In the genomic region with DNA sequence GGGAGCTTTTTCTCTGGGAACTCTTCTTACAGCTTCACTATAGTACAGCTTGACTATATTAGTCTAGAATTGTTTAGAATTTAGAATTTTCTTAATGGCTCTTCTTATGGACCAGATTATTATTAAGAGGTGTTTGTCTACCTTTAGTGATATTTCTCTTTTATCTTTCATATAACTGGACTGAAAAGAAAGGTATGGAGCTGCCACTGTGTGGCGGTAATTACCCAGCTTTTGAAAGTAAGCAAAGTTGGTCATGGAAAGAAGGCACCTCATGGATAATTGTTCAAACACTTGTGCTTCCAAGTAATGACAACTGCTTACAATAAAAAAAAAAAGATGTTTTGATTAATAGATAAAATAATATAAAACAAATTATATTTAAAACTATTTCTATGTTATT, we compare ENCODE assay signal across 15 cellular contexts.
DNase-seq lines count a peak whose midpoint lies in the region; ATAC-seq, FAIRE-seq and TF ChIP-seq lines count a peak whose summit lies in the region.
"Had no signal": no experiment of that assay in that cellular context is flagged by ENCODE, and none has a peak within 500 bp of the region (broad histone marks: within the 10 kb centered on the region; RNA-seq: fewer than 3 reads in every experiment).

No MANE protein-coding gene starts in this region.

- TF ChIP-seq RAD21 in SK-N-SH (IDR thresholded peaks at IDR 0.05; ENCODE audit: low read length) (peak; percentile 73), H1 (IDR thresholded peaks at IDR 0.05 in 1 of 2, conservative IDR thresholded peaks at IDR 0.05 in 1 of 2; ENCODE audit: low read depth in 2 of 2, low read length in 2 of 2) (peak; percentile 79 to 81)

- no peak overlapping the region for H2BK120ac ChIP-seq in H1 (replicated peaks; ENCODE audit: low read depth, low read length)

- no peak for TF ChIP-seq POLR2A in H1 (IDR thresholded peaks at IDR 0.05; ENCODE audit: control extremely low read depth in 1 of 2, low read depth in 2 of 2, low read length in 2 of 2)

- H3K36me3 ChIP-seq in SK-N-SH (replicated peaks in 1 of 2; ENCODE audit: control insufficient read depth in 1 of 2, insufficient read depth in 2 of 2, low read length in 1 of 2) (no peaks in the 10 kb centered on the region), H1 (ENCODE audit: control insufficient read depth in 2 of 4, insufficient read depth in 4 of 4, low read length in 3 of 4) (no peaks in the 10 kb centered on the region), thoracic aorta (no peaks in the 10 kb centered on the region)
- H3K36me3 ChIP-seq: esophagus squamous epithelium had no signal

- no peak for DNase-seq in SK-N-SH
- peak; percentile 10 for DNase-seq in NCI-H146 treated with DMSO at 0.1 percent for 48 hours (lab: John Stamatoyannopoulos, UW; ENCODE audit: unreplicated experiment)
- no peak for DNase-seq in H1 (ENCODE audit: low read depth in 1 of 2, low spot score in 2 of 2)
- no peak for DNase-seq in thoracic aorta (ENCODE audit: low spot score)
- no peak for DNase-seq in activated CD4-positive, alpha-beta T cell treated with anti-CD3 and anti-CD28 coated beads, Interleukin-2, amount 50 U/mL, for 1 hour
- no peak for DNase-seq in KBM-7
- DNase-seq: activated naive CD4-positive, alpha-beta T cell treated with Interleukin-2 at 50 U/mL for 16 hours; caudate nucleus; esophagus squamous epithelium; Karpas-422; midbrain; stimulated activated naive CD4-positive, alpha-beta T cell; T-helper 2 cell had no signal

- no peak overlapping the region for H4K91ac ChIP-seq in H1 (replicated peaks; ENCODE audit: insufficient read length, low read length)

- H2AK5ac ChIP-seq in H1 (ENCODE audit: low read depth, low read length), result no peak overlapping the region

- no peak overlapping the region for H2BK5ac ChIP-seq in H1 (ENCODE audit: low read depth, low read length)

- TF ChIP-seq CTCF in SK-N-SH (IDR thresholded peaks at IDR 0.05) (no peak; the same call in 1 of the 2 replicates), H1 (IDR thresholded peaks at IDR 0.05; ENCODE audit: control extremely low read depth in 1 of 3, insufficient read depth in 1 of 3, low read depth in 1 of 3, low read length in 3 of 3) (peak in 2 of 3 experiments; percentile 28 to 45; a peak in 2 of 4 replicates), thoracic aorta (IDR thresholded peaks at IDR 0.05) (peak; percentile 21)

- no peak overlapping the region for H4K8ac ChIP-seq in H1 (ENCODE audit: extremely low read depth, insufficient read depth, low read length)

- H3K23ac ChIP-seq in H1 (ENCODE audit: insufficient read length), result no peak overlapping the region

- H3K9ac ChIP-seq in SK-N-SH (no peak overlapping the region), H1 (replicated peaks in 1 of 4; ENCODE audit: extremely low read depth in 1 of 4, low read depth in 3 of 4, low read length in 3 of 4) (no peak overlapping the region)

- no peaks in the 10 kb centered on the region for H3F3A ChIP-seq in SK-N-SH (replicated peaks; ENCODE audit: insufficient read depth)

- no peak overlapping the region for H3K4me2 ChIP-seq in SK-N-SH
- no peak overlapping the region for H3K4me2 ChIP-seq in H1 (ENCODE audit: insufficient read depth in 1 of 2, low read depth in 2 of 2, low read length in 2 of 2)

- POLR2A ChIA-PET in SK-N-SH (lab: Yijun Ruan, JAX), result no interaction called here
- POLR2A ChIA-PET in H1 (lab: Charles Lee; ENCODE audit: partially characterized antibody), result no interaction called here

- in situ Hi-C loops in KBM-7 (cut with MboI; ENCODE audit: low pct_unique_long_range_greater_than_20kb, low sequenced_read_pairs), result no loop called here

- H4K5ac ChIP-seq in H1 (ENCODE audit: insufficient read length, low read depth, low read length), result no peak overlapping the region

- no peak overlapping the region for H3K4ac ChIP-seq in H1 (replicated peaks; ENCODE audit: insufficient read length, low read depth, low read length)

- no peaks in the 10 kb centered on the region for H3K4me1 ChIP-seq in SK-N-SH (ENCODE audit: control insufficient read depth in 1 of 2, insufficient read depth in 2 of 2, low read depth in 1 of 2, low read length in 1 of 2)
- H3K4me1 ChIP-seq in H1 (replicated peaks in 1 of 4; ENCODE audit: control insufficient read depth in 3 of 4, insufficient read depth in 4 of 4, low read length in 3 of 4), result no peaks in the 10 kb centered on the region
- H3K4me1 ChIP-seq in thoracic aorta (ENCODE audit: control insufficient read depth in 1 of 2, low read depth in 2 of 2), result no peaks in the 10 kb centered on the region
- H3K4me1 ChIP-seq: esophagus squamous epithelium had no signal

- H3K27ac ChIP-seq in SK-N-SH (ENCODE audit: low read depth in 2 of 2, low read length in 1 of 2) (no peak overlapping the region), H1 (ENCODE audit: low read depth, low read length) (no peak overlapping the region), thoracic aorta (no peak overlapping the region)
- H3K27ac ChIP-seq: esophagus squamous epithelium had no signal

- H3K4me3 ChIP-seq in SK-N-SH (ENCODE audit: low read depth in 2 of 2, low read length in 1 of 2), result no peak overlapping the region
- no peak overlapping the region for H3K4me3 ChIP-seq in H1 (ENCODE audit: extremely low read depth in 1 of 4, insufficient read depth in 2 of 4, low read depth in 3 of 4, low read length in 4 of 4)
- H3K4me3 ChIP-seq in thoracic aorta, result no peak overlapping the region
- H3K4me3 ChIP-seq: esophagus squamous epithelium had no signal

- H3K23me2 ChIP-seq in H1 (ENCODE audit: low read depth, low read length), result no peaks in the 10 kb centered on the region

- H3K9me2 ChIP-seq in SK-N-SH, result 0 out of 2 replicates have a peak, but pooled peaks cover 6% of the 10 kb centered on the region

- no peak for FAIRE-seq in H1 (lab: Jason Lieb, UNC)

- no peaks in the 10 kb centered on the region for H4K20me1 ChIP-seq in SK-N-SH (ENCODE audit: insufficient read depth)
- no peaks in the 10 kb centered on the region for H4K20me1 ChIP-seq in H1 (replicated peaks in 1 of 2; ENCODE audit: control insufficient read depth in 1 of 2, insufficient read depth in 2 of 2, low read length in 2 of 2)

- ATAC-seq in SK-N-SH treated with all-trans-retinoic acid at 6 μM for 48 hours (no peak), thoracic aorta (ENCODE audit: insufficient number of reproducible peaks, low FRiP score, low read depth) (no peak), GM18498 (IDR thresholded peaks at IDR 0.05; ENCODE audit: unreplicated experiment) (no peak)

- no peaks in the 10 kb centered on the region for H3K79me2 ChIP-seq in SK-N-SH (ENCODE audit: insufficient read depth)
- no peaks in the 10 kb centered on the region for H3K79me2 ChIP-seq in H1 (ENCODE audit: control insufficient read depth in 1 of 2, insufficient read depth in 2 of 2, low read length in 2 of 2)

- TF ChIP-seq EP300 in SK-N-SH (IDR thresholded peaks at IDR 0.05; ENCODE audit: borderline replicate concordance in 1 of 2, low read depth in 1 of 2, low read length in 1 of 2) (no peak), H1 (IDR thresholded peaks at IDR 0.05; ENCODE audit: borderline replicate concordance in 1 of 2, low read depth in 2 of 2, low read length in 2 of 2) (no peak)

- H3K79me1 ChIP-seq in H1 (ENCODE audit: low read depth, low read length), result no peaks in the 10 kb centered on the region

- H2AFZ ChIP-seq in SK-N-SH (ENCODE audit: low read depth) (no peak overlapping the region), H1 (ENCODE audit: low read length) (no peak overlapping the region)

- no peak overlapping the region for H3K56ac ChIP-seq in H1 (replicated peaks; ENCODE audit: insufficient read length, low read depth, low read length)

- H3K27me3 ChIP-seq in SK-N-SH (ENCODE audit: insufficient read depth) (no peaks in the 10 kb centered on the region), H1 (replicated peaks in 1 of 4; ENCODE audit: control insufficient read depth in 3 of 4, extremely low read depth in 1 of 4, insufficient read depth in 3 of 4, low read length in 3 of 4) (no peaks in the 10 kb centered on the region), thoracic aorta (replicated peaks; ENCODE audit: insufficient read depth) (no peaks in the 10 kb centered on the region)
- H3K27me3 ChIP-seq: esophagus squamous epithelium had no signal

- H3K18ac ChIP-seq in H1 (ENCODE audit: extremely low read depth, low read length), result no peak overlapping the region

- H2BK20ac ChIP-seq in H1 (ENCODE audit: low read length), result no peak overlapping the region

- no peak overlapping the region for H3K14ac ChIP-seq in H1 (ENCODE audit: insufficient read length)

- H3K9me3 ChIP-seq in SK-N-SH (no peaks in the 10 kb centered on the region), H1 (ENCODE audit: insufficient read depth in 2 of 2, low read depth in 1 of 2, low read length in 1 of 2) (no peaks in the 10 kb centered on the region), thoracic aorta (no peaks in the 10 kb centered on the region)
- H3K9me3 ChIP-seq: esophagus squamous epithelium had no signal

- H2BK12ac ChIP-seq in H1 (ENCODE audit: low read depth, low read length), result no peak overlapping the region

- WGBS in SK-N-SH (ENCODE audit: low lambda C conversion rate), result 72% methylated on average over 1 of the region's 1 CpG
- 52% methylated on average over 1 of the region's 1 CpG; no CpG with 5 or more reads in 1 of the 2 experiments for WGBS in H1 (ENCODE audit: extremely low coverage in 1 of 2, insufficient coverage in 1 of 2, insufficient read length in 1 of 2, insufficient replicate concordance in 2 of 2, low coverage in 1 of 2, low lambda C conversion rate in 2 of 2, missing lambda C conversion rate in 1 of 2), 2 experiments

- H2BK15ac ChIP-seq in H1 (ENCODE audit: low read length), result no peak overlapping the region

- CTCF ChIA-PET in SK-N-SH (lab: Yijun Ruan, JAX) (interaction anchor here (0.7 to 2.8 kb wide), 8 partner anchors 9 to 1242 kb away, joined by 3 to 10 read pairs (median 3); no protein-coding TSS in a partner anchor), H1 (lab: Charles Lee; ENCODE audit: partially characterized antibody) (interaction anchor here (0.7 to 2.2 kb wide), 8 partner anchors 10 to 733 kb away, joined by 3 to 6 read pairs (median 3); no protein-coding TSS in a partner anchor)

TF ChIP-seq in SK-N-SH, 30 proteins besides CTCF, POLR2A, EP300 and RAD21 (continues in another document):
- TF ChIP-seq SMC3 (IDR thresholded peaks at IDR 0.05; ENCODE audit: low read depth, low read length), result peak; percentile 32

TF ChIP-seq in H1, 55 proteins besides CTCF, POLR2A, EP300 and RAD21:
- TF ChIP-seq CREB1 (IDR thresholded peaks at IDR 0.05), result no peak
- TF ChIP-seq RNF2 (IDR thresholded peaks at IDR 0.05; ENCODE audit: borderline replicate concordance, low read depth, low read length, missing control alignments, poor library complexity, severe bottlenecking), result no peak
TF ChIP-seq in H1: peak in this region for 0.

Comparison
In these comparisons a context has a peak if more than half of its experiments do, and no peak if none do; other contexts are left out.
1. Of the 17 proteins assayed by ChIP-seq in both H1 and SK-N-SH: peak only in H1: CTCF; only in SK-N-SH: none; in both: RAD21; in neither: 15.